8 cellular contexts compared by ENCODE assay signal in the genomic region with DNA sequence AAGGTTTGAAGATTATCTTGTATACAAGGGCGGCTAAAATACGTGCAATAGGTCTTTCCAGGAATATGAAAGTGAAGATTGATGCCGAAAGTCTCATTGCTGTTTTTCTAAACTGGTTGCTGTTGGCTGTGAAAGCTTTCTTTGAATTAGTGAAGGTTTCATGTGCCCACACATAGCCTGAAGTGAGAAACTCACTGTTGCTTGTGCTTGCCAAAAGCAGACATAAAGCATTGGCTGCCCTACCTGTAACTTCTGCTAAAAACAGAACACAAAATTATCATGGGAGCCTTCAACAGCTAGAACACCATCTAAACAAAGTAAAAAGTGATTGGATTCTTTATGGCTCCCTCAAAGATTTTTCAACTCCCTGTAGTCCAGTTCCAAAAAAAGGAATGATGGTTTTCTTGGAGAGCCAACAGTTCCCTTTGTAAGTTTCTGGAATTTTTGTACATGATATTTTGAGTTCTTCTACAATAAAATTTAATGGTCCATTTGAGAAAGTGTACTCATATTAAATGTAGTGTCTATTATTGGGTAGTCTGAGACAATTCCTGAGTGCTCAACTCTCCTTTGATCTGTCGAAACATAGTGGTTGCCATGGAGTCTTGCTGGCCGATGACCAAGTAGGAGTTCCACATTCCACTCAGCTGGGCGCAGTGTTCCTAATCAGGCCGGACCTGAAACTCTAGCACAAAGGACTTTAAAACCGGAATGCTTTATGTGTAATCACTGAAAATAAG.
DNase-seq lines count a peak whose midpoint lies in the region; ATAC-seq and TF ChIP-seq lines count a peak whose summit lies in the region.

No MANE protein-coding gene starts in this region.

- H3K9ac ChIP-seq in stomach smooth muscle (ENCODE audit: low read length in 2 of 2): no peak overlapping the region

- peaks cover 21% of the 10 kb centered on the region for H3K4me1 ChIP-seq in stomach smooth muscle (ENCODE audit: control insufficient read depth, insufficient read depth, low read length)

- H3K36me3 ChIP-seq in stomach smooth muscle (ENCODE audit: control insufficient read depth in 2 of 2, insufficient read depth in 2 of 2, low read length in 2 of 2): no peaks in the 10 kb centered on the region

- H3K4me3 ChIP-seq in stomach smooth muscle (ENCODE audit: low read length in 2 of 2): no peak overlapping the region

- peak; percentile 54 to 91 (median 67) for DNase-seq in NCI-H1417 (lab: John Stamatoyannopoulos, UW)
- DNase-seq in cerebellar cortex (ENCODE audit: low spot score): peak; percentile 20
- DNase-seq in left colon: peak; percentile 90 to 91
- DNase-seq in cortex of kidney (lab: John Stamatoyannopoulos, UW): no peak

- H3K9me3 ChIP-seq in stomach smooth muscle (ENCODE audit: control insufficient read depth in 2 of 2, low read length in 2 of 2): no peaks in the 10 kb centered on the region

- peak overlapping the region; percentile 32 for H3K27ac ChIP-seq in stomach smooth muscle (ENCODE audit: low read length)

- intact Hi-C loops in left colon (cut with DNase I, micrococcal nuclease): no loop called here

- no peak for TF ChIP-seq POLR2A in GM18505 (IDR thresholded peaks at IDR 0.05; ENCODE audit: borderline replicate concordance, extremely low read depth, insufficient read depth, insufficient read length)

- H3K27me3 ChIP-seq in stomach smooth muscle (ENCODE audit: control insufficient read depth in 1 of 2, insufficient read depth in 2 of 2, low read length in 2 of 2): no peaks in the 10 kb centered on the region

- ATAC-seq in GM18511 (IDR thresholded peaks at IDR 0.05; ENCODE audit: unreplicated experiment) (peak; percentile 54), left colon (peak; percentile 94), HG03196 (IDR thresholded peaks at IDR 0.05; ENCODE audit: unreplicated experiment) (no peak), GM18505 (IDR thresholded peaks at IDR 0.05; ENCODE audit: unreplicated experiment) (no peak)

Comparison
In these comparisons a context has a peak if more than half of its experiments do, and no peak if none do; other contexts are left out.
1. ATAC-seq: peak in GM18511 (single experiment) and left colon (single experiment); none in HG03196 (single experiment) and GM18505 (single experiment).